In the genomic region with DNA sequence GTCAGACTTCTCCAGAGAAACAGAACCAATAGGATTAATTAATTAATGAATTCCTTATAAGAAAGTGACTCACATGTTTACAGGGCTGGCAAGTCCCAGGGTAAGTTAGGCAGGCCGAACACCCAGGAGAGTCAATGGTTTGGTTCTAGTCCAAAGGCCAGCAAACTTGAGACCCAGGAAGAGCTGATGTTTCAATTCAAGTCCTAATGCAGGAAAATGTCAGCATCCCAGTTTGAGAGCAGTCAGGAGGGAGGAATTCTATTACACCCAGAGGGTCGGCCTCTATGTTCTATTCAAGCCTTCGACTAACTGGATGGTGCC, we compare ENCODE assay signal across 23 cellular contexts.
"Had no signal": no experiment of that assay in that cellular context is flagged by ENCODE, and none has a peak within 500 bp of the region (broad histone marks: within the 10 kb centered on the region; RNA-seq: fewer than 3 reads in every experiment).

No MANE protein-coding gene starts in this region.

- H3K27me3 ChIP-seq: ovary, tibial nerve, upper lobe of right lung, uterus had no signal

- H3K4me1 ChIP-seq: upper lobe of right lung, uterus had no signal

- H3K4me3 ChIP-seq: ovary, thoracic aorta, tibial nerve, upper lobe of right lung, uterus had no signal

- ATAC-seq: effector memory CD8-positive, alpha-beta T cell; naive thymus-derived CD8-positive, alpha-beta T cell; sciatic nerve; stimulated activated memory B cell treated with anti-CD40 and anti-IgM and Interleukin-4, amounts not matched to agents 10 μg/mL and 1 μg/mL and 100 μg/mL, for 72 hours had no signal

- DNase-seq: cerebellar nuclear complex; cortex of kidney; effector memory CD8-positive, alpha-beta T cell; erythroblast; hypothalamus; immature natural killer cell; islet precursor cell; kidney glomerular epithelial cell; mammary epithelial cell; mesendoderm; midbrain; naive thymus-derived CD8-positive, alpha-beta T cell; nephron progenitor cell; occipital lobe; ovary; posterior cingulate gyrus; stimulated activated CD4-positive, alpha-beta T cell treated with anti-CD3 and anti-CD28 coated beads, Interleukin-4, amount 100 ng/mL, for 4 hours; upper lobe of right lung; uterus had no signal

- H3K36me3 ChIP-seq: ovary, thoracic aorta, tibial nerve, upper lobe of right lung, uterus had no signal

- H3K27ac ChIP-seq: ovary, thoracic aorta, tibial nerve, upper lobe of right lung, uterus had no signal

- H3K9me3 ChIP-seq: ovary, thoracic aorta, tibial nerve, upper lobe of right lung, uterus had no signal
